In genomic region chr10:120108941-120109340, GRCh38 we compare ENCODE assay signal across 1 cellular context.
TF ChIP-seq lines count a peak whose summit lies in the region.

No MANE protein-coding gene starts in this region.

TF ChIP-seq in GM23338, 12 proteins besides CTCF, POLR2A, EP300 and RAD21 (continued from another document):
- TF ChIP-seq ZNF462 (CRISPR knock-in tag; IDR thresholded peaks at IDR 0.05) (no peak), POLR2AphosphoS5 (IDR thresholded peaks at IDR 0.05; ENCODE audit: low read depth) (no peak), EZH2phosphoT487 (IDR thresholded peaks at IDR 0.05; ENCODE audit: unreplicated experiment) (no peak), ZNF331 (CRISPR knock-in tag; IDR thresholded peaks at IDR 0.05; ENCODE audit: low read depth) (no peak), CREB1 (CRISPR knock-in tag; IDR thresholded peaks at IDR 0.05; ENCODE audit: low read depth) (no peak), ETS1 (IDR thresholded peaks at IDR 0.05) (no peak)
